Comparison of ENCODE assay signal across 22 cellular contexts in the genomic region with DNA sequence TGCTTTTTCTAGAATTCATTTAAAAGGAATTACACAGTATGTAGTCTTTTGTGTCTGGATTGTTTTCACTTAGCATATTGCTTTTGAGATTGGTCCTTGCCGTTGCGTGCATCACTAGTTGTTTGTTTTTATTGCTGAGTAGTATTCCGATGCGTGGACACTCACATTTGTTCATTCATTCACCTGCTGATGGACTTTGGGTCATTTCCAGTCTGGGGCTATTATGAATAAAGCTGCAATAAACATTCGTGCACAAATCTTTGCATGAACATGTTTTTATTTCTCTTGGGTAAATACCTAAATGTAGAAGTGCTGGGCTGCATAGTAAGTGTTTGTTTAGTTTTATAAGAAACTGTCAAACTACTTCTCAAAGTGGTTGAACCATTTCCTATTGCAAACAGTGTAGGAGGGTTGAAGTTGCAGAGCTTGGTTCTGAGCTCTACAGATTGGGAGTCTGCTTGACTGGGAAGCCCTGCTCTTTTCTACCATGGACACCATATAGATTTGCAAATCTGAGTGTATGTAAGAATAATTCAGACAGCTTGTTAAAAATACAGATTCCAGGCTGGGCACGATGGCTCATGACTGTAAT.
DNase-seq lines count a peak whose midpoint lies in the region; ATAC-seq, FAIRE-seq and TF ChIP-seq lines count a peak whose summit lies in the region.
"Had no signal": no experiment of that assay in that cellular context is flagged by ENCODE, and none has a peak within 500 bp of the region (broad histone marks: within the 10 kb centered on the region; RNA-seq: fewer than 3 reads in every experiment).

No MANE protein-coding gene starts in this region.

- intact Hi-C loops in left lung (cut with DNase I) = no loop called here

- peaks cover 0 to 17% of the 10 kb centered on the region in 2 donors for H3K27me3 ChIP-seq in left lung
- no peaks in the 10 kb centered on the region for H3K27me3 ChIP-seq in small intestine (ENCODE audit: control insufficient read depth in 2 of 2, insufficient read depth in 2 of 2, low read length in 2 of 2)
- H3K27me3 ChIP-seq: BLaER1 had no signal

- H3K4me3 ChIP-seq in left lung (no peak overlapping the region), small intestine (ENCODE audit: low read depth in 1 of 2, low read length in 2 of 2) (no peak overlapping the region)
- H3K4me3 ChIP-seq: BLaER1, GM12878, GM23338 had no signal

- DNase-seq in DMS53 (lab: John Stamatoyannopoulos, UW) = peak; percentile 45
- no peak for DNase-seq in DMS53 treated with DMSO at 0.1 percent for 48 hours (lab: John Stamatoyannopoulos, UW; ENCODE audit: unreplicated experiment)
- peak; percentile 36 for DNase-seq in NCI-H774 (lab: John Stamatoyannopoulos, UW)
- no peak for DNase-seq in left lung
- peak; percentile 28 for DNase-seq in small intestine
- DNase-seq in HCEC 1CT = no peak
- no peak for DNase-seq in activated effector memory CD4-positive, alpha-beta T cell treated with Interleukin-2 at 50 U/mL for 16 hours
- DNase-seq: Caco-2; CD4-positive, CD25-positive, alpha-beta regulatory T cell; CD8-positive, alpha-beta T cell; DMS79; EL; GDM1; H9; HFFc6 had no signal

- no peak overlapping the region for H3K27ac ChIP-seq in left lung
- no peak overlapping the region for H3K27ac ChIP-seq in small intestine (ENCODE audit: low read depth in 1 of 2, low read length in 1 of 2)
- H3K27ac ChIP-seq: 22Rv1, BLaER1, C4-2B had no signal

- H3K36me3 ChIP-seq in left lung (no peaks in the 10 kb centered on the region), small intestine (ENCODE audit: control insufficient read depth in 2 of 2, insufficient read depth in 2 of 2, low read length in 2 of 2) (no peaks in the 10 kb centered on the region)
- H3K36me3 ChIP-seq: BLaER1 had no signal

- H3K4me1 ChIP-seq in left lung (no peaks in the 10 kb centered on the region), small intestine (ENCODE audit: control insufficient read depth in 2 of 2, insufficient read depth in 1 of 2, low read depth in 1 of 2, low read length in 1 of 2) (peaks cover 2 to 9% of the 10 kb centered on the region in 2 donors)
- H3K4me1 ChIP-seq: BLaER1 had no signal

- ATAC-seq in left lung = peak; percentile 90
- no peak for ATAC-seq in GM18520 (IDR thresholded peaks at IDR 0.05; ENCODE audit: unreplicated experiment)
- ATAC-seq: CD8-positive, alpha-beta T cell; GM12878; GM23338 had no signal

- FAIRE-seq in small intestine (lab: Jason Lieb, UNC) = no peak
- FAIRE-seq: A204.1, GM12878 had no signal

- no peak for TF ChIP-seq CTCF in left lung (IDR thresholded peaks at IDR 0.05)

- WGBS in small intestine, 3 donors = 55 to 71% (median 70%) methylated on average over 6 of the region's 6 CpGs

- H3K9me3 ChIP-seq in left lung (no peaks in the 10 kb centered on the region), small intestine (ENCODE audit: control insufficient read depth, low read depth) (no peaks in the 10 kb centered on the region)
- H3K9me3 ChIP-seq: BLaER1, Caco-2 had no signal

Comparison
In these comparisons a context has a peak if more than half of its experiments do, and no peak if none do; other contexts are left out.
1. DNase-seq: peak in DMS53 (single experiment), NCI-H774 (single experiment) and small intestine (single experiment); none in DMS53 treated with DMSO at 0.1 percent for 48 hours (single experiment), left lung (0 of 2), HCEC 1CT (single experiment) and activated effector memory CD4-positive, alpha-beta T cell treated with Interleukin-2 at 50 U/mL for 16 hours (single experiment).